ENCODE assay signal across 24 cellular contexts in the genomic region with DNA sequence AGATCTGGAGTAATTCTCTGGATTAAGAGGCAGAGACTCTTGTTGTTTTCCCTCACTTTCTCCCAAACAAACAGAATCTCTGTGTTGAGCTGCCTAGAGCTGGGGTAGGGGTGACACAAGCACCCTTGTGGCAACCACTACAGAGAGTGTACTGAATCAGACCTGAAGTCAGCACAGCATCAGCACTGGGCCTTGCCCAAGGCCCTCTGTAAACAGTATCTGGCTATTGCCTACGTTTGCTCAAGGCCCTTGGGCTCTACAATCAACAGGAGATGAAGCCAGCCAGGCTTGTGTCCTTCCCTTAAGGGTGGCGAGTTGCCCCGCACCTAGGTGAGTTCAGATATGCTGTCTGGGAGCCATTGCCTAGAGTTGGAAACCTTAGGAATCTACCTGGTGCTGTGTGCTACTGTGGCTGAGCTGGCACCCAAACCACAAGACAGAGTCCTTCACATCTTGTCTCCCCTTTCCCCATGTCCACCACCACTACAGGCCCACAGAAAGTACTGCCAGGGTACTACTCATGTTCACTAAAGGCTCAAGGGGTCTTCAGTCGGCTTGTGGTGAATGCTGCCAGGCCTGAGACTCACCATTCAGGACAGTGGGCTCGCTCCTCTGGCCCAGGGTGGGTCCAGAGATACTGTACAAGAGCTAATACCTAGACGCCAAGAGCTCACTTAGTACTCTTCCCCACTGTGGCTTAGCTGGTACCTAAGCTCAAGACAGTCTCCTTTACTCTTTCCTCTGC.
DNase-seq lines count a peak whose midpoint lies in the region; ATAC-seq, FAIRE-seq and TF ChIP-seq lines count a peak whose summit lies in the region.
"Had no signal": no experiment of that assay in that cellular context is flagged by ENCODE, and none has a peak within 500 bp of the region (broad histone marks: within the 10 kb centered on the region; RNA-seq: fewer than 3 reads in every experiment).

No MANE protein-coding gene starts in this region.

- H4K5ac ChIP-seq in H1 (ENCODE audit: insufficient read length, low read depth, low read length), result no peak overlapping the region

- TF ChIP-seq EP300 in H1 (IDR thresholded peaks at IDR 0.05; ENCODE audit: borderline replicate concordance in 1 of 2, low read depth in 2 of 2, low read length in 2 of 2) (no peak), HepG2 (IDR thresholded peaks at IDR 0.05; ENCODE audit: low read depth in 2 of 2, low read length in 2 of 2) (no peak), HepG2 (CRISPR knock-in tag; IDR thresholded peaks at IDR 0.05; ENCODE audit: borderline replicate concordance) (no peak)

- peak overlapping the region; percentile 93 for H2BK5ac ChIP-seq in H1 (ENCODE audit: low read depth, low read length)

- ATAC-seq in RWPE2 (ENCODE audit: low read depth) (no peak), HepG2 (peak; percentile 66), HG02852 (IDR thresholded peaks at IDR 0.05; ENCODE audit: unreplicated experiment) (no peak)
- ATAC-seq: Panc1 had no signal

- H4K20me1 ChIP-seq in H1 (replicated peaks in 1 of 2; ENCODE audit: control insufficient read depth in 1 of 2, insufficient read depth in 2 of 2, low read length in 2 of 2) (no peaks in the 10 kb centered on the region), HepG2 (ENCODE audit: insufficient read depth, low read length) (no peaks in the 10 kb centered on the region)

- H3K4me2 ChIP-seq in H1 (ENCODE audit: insufficient read depth in 1 of 2, low read depth in 2 of 2, low read length in 2 of 2) (no peak overlapping the region), HepG2 (ENCODE audit: low read depth, low read length) (no peak overlapping the region)

- no peaks in the 10 kb centered on the region for H3K9me3 ChIP-seq in RWPE2 (ENCODE audit: severe bottlenecking)
- H3K9me3 ChIP-seq in H1 (ENCODE audit: insufficient read depth in 2 of 2, low read depth in 1 of 2, low read length in 1 of 2), result no peaks in the 10 kb centered on the region
- H3K9me3 ChIP-seq in HepG2 (ENCODE audit: low read length), result no peaks in the 10 kb centered on the region
- H3K9me3 ChIP-seq: adrenal gland had no signal

- H3K36me3 ChIP-seq in RWPE2 (ENCODE audit: low read depth) (no peaks in the 10 kb centered on the region; the same call in 1 of the 2 replicates), H1 (ENCODE audit: control insufficient read depth in 2 of 4, insufficient read depth in 4 of 4, low read length in 3 of 4) (peaks cover 0 to 8% (median 0%) of the 10 kb centered on the region in 4 experiments; a peak in 3 of 8 replicates), HepG2 (replicated peaks in 1 of 2; ENCODE audit: control insufficient read depth in 1 of 2, insufficient read depth in 2 of 2, low read length in 2 of 2) (no peaks in the 10 kb centered on the region)
- H3K36me3 ChIP-seq: adrenal gland, brain microvascular endothelial cell had no signal

- DNase-seq in RWPE2 (ENCODE audit: low spot score), result no peak
- DNase-seq in H1 (ENCODE audit: low read depth in 1 of 2, low spot score in 2 of 2), result no peak
- peak; percentile 10 for DNase-seq in HepG2 (ENCODE audit: low spot score)
- no peak for DNase-seq in urothelium cell line (ENCODE audit: low spot score)
- DNase-seq in COR-L47 (lab: John Stamatoyannopoulos, UW), result no peak
- DNase-seq in cortex of kidney (lab: John Stamatoyannopoulos, UW), result no peak
- DNase-seq: activated CD4-positive, alpha-beta T cell treated with anti-CD3 and anti-CD28 coated beads for 1 hour; activated T-cell treated with anti-CD3 and anti-CD28 coated beads, Interleukin-2, amount 50 U/mL, for 1 hour; adrenal gland; brain microvascular endothelial cell; HFFc6; Karpas-422; NCI-H1694; NCI-H2171; NCI-H524; occipital lobe; stimulated activated CD4-positive, alpha-beta T cell treated with anti-CD3 and anti-CD28 coated beads, Interleukin-2, amount 100 ng/mL, for 24 hours; substantia nigra had no signal

- no peak for FAIRE-seq in H1 (lab: Jason Lieb, UNC)
- no peak for FAIRE-seq in HepG2 (lab: Jason Lieb, UNC)
- peak; percentile 74 for FAIRE-seq in urothelium cell line (lab: Jason Lieb, UNC)
- FAIRE-seq: colon, G401.6, GM19239, small intestine had no signal

- H2AFZ ChIP-seq in H1 (ENCODE audit: low read length), result no peak overlapping the region
- no peak overlapping the region for H2AFZ ChIP-seq in HepG2 (ENCODE audit: low read length)

- TF ChIP-seq POLR2A in H1 (IDR thresholded peaks at IDR 0.05; ENCODE audit: control extremely low read depth in 1 of 2, low read depth in 2 of 2, low read length in 2 of 2) (no peak), HepG2 (IDR thresholded peaks at IDR 0.05; ENCODE audit: insufficient read depth in 1 of 2, low read depth in 2 of 2, low read length in 2 of 2) (no peak)

- peak overlapping the region; percentile 69 for H4K91ac ChIP-seq in H1 (replicated peaks; ENCODE audit: insufficient read length, low read length)

- H3K4me1 ChIP-seq in RWPE2 (ENCODE audit: insufficient read depth, poor library complexity, severe bottlenecking) (peaks cover 31% of the 10 kb centered on the region), H1 (replicated peaks in 1 of 4; ENCODE audit: control insufficient read depth in 3 of 4, insufficient read depth in 4 of 4, low read length in 3 of 4) (peaks cover 0 to 12% (median 5%) of the 10 kb centered on the region in 4 experiments; a peak in 3 of 7 replicates), HepG2 (ENCODE audit: insufficient read depth, low read length) (peaks cover 12% of the 10 kb centered on the region)
- H3K4me1 ChIP-seq: adrenal gland had no signal

- H4K8ac ChIP-seq in H1 (ENCODE audit: extremely low read depth, insufficient read depth, low read length), result peak overlapping the region; percentile 68

- in situ Hi-C loops in HepG2 (cut with HindIII; ENCODE audit: extremely low pct_ligation_motif_present, low pct_unique_long_range_greater_than_20kb), result no loop called here

- peak overlapping the region; percentile 94 for H2BK12ac ChIP-seq in H1 (ENCODE audit: low read depth, low read length)

- no peak overlapping the region for H3K56ac ChIP-seq in H1 (replicated peaks; ENCODE audit: insufficient read length, low read depth, low read length)

- H2BK15ac ChIP-seq in H1 (ENCODE audit: low read length), result peak overlapping the region; percentile 92; the same call in 1 of the 2 replicates

- peak overlapping the region; percentile 80 for H2BK20ac ChIP-seq in H1 (ENCODE audit: low read length)

- TF ChIP-seq RAD21 in H1 (IDR thresholded peaks at IDR 0.05 in 1 of 2, conservative IDR thresholded peaks at IDR 0.05 in 1 of 2; ENCODE audit: low read depth in 2 of 2, low read length in 2 of 2) (no peak), HepG2 (CRISPR knock-in tag; IDR thresholded peaks at IDR 0.05) (no peak)

- H3K79me2 ChIP-seq in H1 (ENCODE audit: control insufficient read depth in 1 of 2, insufficient read depth in 2 of 2, low read length in 2 of 2) (no peaks in the 10 kb centered on the region), HepG2 (ENCODE audit: insufficient read depth, low read length) (no peaks in the 10 kb centered on the region)

- H3K4me3 ChIP-seq in RWPE2 (ENCODE audit: severe bottlenecking) (no peak overlapping the region), H1 (ENCODE audit: extremely low read depth in 1 of 4, insufficient read depth in 2 of 4, low read depth in 3 of 4, low read length in 4 of 4) (no peak overlapping the region), HepG2 (replicated peaks in 1 of 3; ENCODE audit: insufficient read depth in 1 of 3, low read depth in 2 of 3, low read length in 3 of 3) (no peak overlapping the region)
- H3K4me3 ChIP-seq: adrenal gland had no signal

- H3K4ac ChIP-seq in H1 (replicated peaks; ENCODE audit: insufficient read length, low read depth, low read length), result no peak overlapping the region

- no peaks in the 10 kb centered on the region for H3K79me1 ChIP-seq in H1 (ENCODE audit: low read depth, low read length)

- TF ChIP-seq CTCF in RWPE2 (IDR thresholded peaks at IDR 0.05; ENCODE audit: poor library complexity, severe bottlenecking) (no peak), H1 (IDR thresholded peaks at IDR 0.05; ENCODE audit: control extremely low read depth in 1 of 3, insufficient read depth in 1 of 3, low read depth in 1 of 3, low read length in 3 of 3) (no peak), HepG2 (CRISPR knock-in tag; IDR thresholded peaks at IDR 0.05) (no peak)

- no peak overlapping the region for H2BK120ac ChIP-seq in H1 (replicated peaks; ENCODE audit: low read depth, low read length)

- intact Hi-C loops in HepG2 (cut with micrococcal nuclease; ENCODE audit: unreplicated experiment), result no loop called here

- POLR2A ChIA-PET in H1 (lab: Charles Lee; ENCODE audit: partially characterized antibody), result interaction anchor here (1.4 kb wide), 1 partner anchor 16 kb away, joined by 3 read pairs; no protein-coding TSS in a partner anchor
- POLR2A ChIA-PET in HepG2 (lab: Yijun Ruan, JAX), result no interaction called here

- no peaks in the 10 kb centered on the region for H3K27me3 ChIP-seq in RWPE2 (ENCODE audit: insufficient read depth, poor library complexity, severe bottlenecking)
- no peaks in the 10 kb centered on the region for H3K27me3 ChIP-seq in H1 (replicated peaks in 1 of 4; ENCODE audit: control insufficient read depth in 3 of 4, extremely low read depth in 1 of 4, insufficient read depth in 3 of 4, low read length in 3 of 4)
- H3K27me3 ChIP-seq in HepG2 (ENCODE audit: control insufficient read depth in 1 of 2, insufficient read depth in 2 of 2, low read length in 2 of 2), result no peaks in the 10 kb centered on the region
- H3K27me3 ChIP-seq: adrenal gland, brain microvascular endothelial cell had no signal

- no peak overlapping the region for H3K23ac ChIP-seq in H1 (ENCODE audit: insufficient read length)

- H2AK5ac ChIP-seq in H1 (ENCODE audit: low read depth, low read length), result peak overlapping the region; percentile 91; the same call in 1 of the 2 replicates

- BruUV-seq in HepG2 (replicated peaks; lab: Mats Ljungman, UMichigan), result no TSS peak

- 91% methylated on average over 6 of the region's 6 CpGs; no CpG with 5 or more reads in 1 of the 2 experiments for WGBS in H1 (ENCODE audit: extremely low coverage in 1 of 2, insufficient coverage in 1 of 2, insufficient read length in 1 of 2, insufficient replicate concordance in 2 of 2, low coverage in 1 of 2, low lambda C conversion rate in 2 of 2, missing lambda C conversion rate in 1 of 2), 2 experiments
- WGBS in HepG2 (ENCODE audit: low lambda C conversion rate), result 83% methylated on average over 3 of the region's 6 CpGs

- H3K9ac ChIP-seq in H1 (replicated peaks in 1 of 4; ENCODE audit: extremely low read depth in 1 of 4, low read depth in 3 of 4, low read length in 3 of 4), result no peak overlapping the region
- H3K9ac ChIP-seq in HepG2 (ENCODE audit: insufficient read depth, low read depth, low read length), result no peak overlapping the region

- peak overlapping the region; percentile 89 for H3K18ac ChIP-seq in H1 (ENCODE audit: extremely low read depth, low read length)

- CTCF ChIA-PET in H1 (lab: Charles Lee; ENCODE audit: partially characterized antibody) (interaction anchor here (0.8 to 1.8 kb wide), 15 partner anchors 11 to 236 kb away, joined by 3 to 11 read pairs (median 4); no protein-coding TSS in a partner anchor), HepG2 (lab: Yijun Ruan, JAX; ENCODE audit: low intra/inter-chr PET ratio, low total read pairs) (no interaction called here)

- H3K14ac ChIP-seq in H1 (ENCODE audit: insufficient read length), result no peak overlapping the region

- no peaks in the 10 kb centered on the region for H3K23me2 ChIP-seq in H1 (ENCODE audit: low read depth, low read length)

- H3K27ac ChIP-seq in RWPE2 (ENCODE audit: poor library complexity, severe bottlenecking), result peak overlapping the region; percentile 62
- peak overlapping the region; percentile 57; the same call in 1 of the 2 replicates for H3K27ac ChIP-seq in H1 (ENCODE audit: low read depth, low read length)
- H3K27ac ChIP-seq in HepG2 (ENCODE audit: extremely low read length, insufficient read depth, low read length), result no peak overlapping the region
- H3K27ac ChIP-seq: adrenal gland, brain microvascular endothelial cell had no signal
